8 cellular contexts compared by ENCODE assay signal in genomic region chr5:168706655-168707069, GRCh38.
DNase-seq lines count a peak whose midpoint lies in the region; ATAC-seq, FAIRE-seq and TF ChIP-seq lines count a peak whose summit lies in the region.

No MANE protein-coding gene starts in this region.

- POLR2A ChIA-PET in SK-N-SH (lab: Yijun Ruan, JAX), result interaction anchor here (0.7 to 1.0 kb wide), 2 partner anchors 116 to 131 kb away, joined by 3 read pairs; no protein-coding TSS in a partner anchor

- H3K9ac ChIP-seq in SK-N-SH, result no peak overlapping the region

- no peak overlapping the region for H3K4me2 ChIP-seq in DOHH2 (ENCODE audit: low read length)
- H3K4me2 ChIP-seq in SK-N-SH, result no peak overlapping the region

- H3K36me3 ChIP-seq in DOHH2 (ENCODE audit: control insufficient read depth, low read length) (no peaks in the 10 kb centered on the region), SK-N-SH (replicated peaks in 1 of 2; ENCODE audit: control insufficient read depth in 1 of 2, insufficient read depth in 2 of 2, low read length in 1 of 2) (peaks cover 2 to 85% of the 10 kb centered on the region in 2 experiments)

- H3K27ac ChIP-seq in DOHH2 (ENCODE audit: low read depth, low read length) (no peak overlapping the region), SK-N-SH (ENCODE audit: low read depth in 2 of 2, low read length in 1 of 2) (peak overlapping the region in 1 of 2 experiments; percentile 61; a peak in 2 of 4 replicates)

- H3K4me3 ChIP-seq in DOHH2 (ENCODE audit: low read length) (no peak overlapping the region), SK-N-SH (ENCODE audit: low read depth in 2 of 2, low read length in 1 of 2) (no peak overlapping the region), fibroblast of villous mesenchyme (ENCODE audit: low read depth, low read length) (no peak overlapping the region)

- no peak for TF ChIP-seq EP300 in SK-N-SH (IDR thresholded peaks at IDR 0.05; ENCODE audit: borderline replicate concordance in 1 of 2, low read depth in 1 of 2, low read length in 1 of 2)

- WGBS in SK-N-SH (ENCODE audit: low lambda C conversion rate), result 84% methylated on average over 5 of the region's 5 CpGs

- no peaks in the 10 kb centered on the region for H3K79me2 ChIP-seq in DOHH2 (ENCODE audit: control insufficient read depth, low read length)
- no peaks in the 10 kb centered on the region for H3K79me2 ChIP-seq in SK-N-SH (ENCODE audit: insufficient read depth)

- H3K4me1 ChIP-seq in DOHH2 (ENCODE audit: control insufficient read depth, low read length), result no peaks in the 10 kb centered on the region
- H3K4me1 ChIP-seq in SK-N-SH (ENCODE audit: control insufficient read depth in 1 of 2, insufficient read depth in 2 of 2, low read depth in 1 of 2, low read length in 1 of 2), result peaks cover 0 to 20% of the 10 kb centered on the region in 2 experiments; a peak in 3 of 4 replicates

- TF ChIP-seq POLR2A in GM12892 (IDR thresholded peaks at IDR 0.05; ENCODE audit: low read depth, low read length), result no peak

- TF ChIP-seq CTCF in DOHH2 (IDR thresholded peaks at IDR 0.05; ENCODE audit: low read depth, low read length, poor library complexity, severe bottlenecking) (peak; percentile 32), SK-N-SH (IDR thresholded peaks at IDR 0.05) (peak; percentile 67), fibroblast of villous mesenchyme (IDR thresholded peaks at IDR 0.05; ENCODE audit: insufficient read depth, low read depth, low read length) (peak; percentile 66)

- no peaks in the 10 kb centered on the region for H4K20me1 ChIP-seq in DOHH2 (ENCODE audit: control insufficient read depth, insufficient read depth, low read depth, low read length)
- no peaks in the 10 kb centered on the region for H4K20me1 ChIP-seq in SK-N-SH (ENCODE audit: insufficient read depth)

- H2AFZ ChIP-seq in SK-N-SH (ENCODE audit: low read depth), result no peak overlapping the region

- H3K9me3 ChIP-seq in DOHH2 (ENCODE audit: control insufficient read depth, insufficient read depth, low read length) (no peaks in the 10 kb centered on the region), SK-N-SH (no peaks in the 10 kb centered on the region)

- FAIRE-seq in GM12892 (lab: Jason Lieb, UNC), result no peak

- DNase-seq in SK-N-SH (peak; percentile 43), fibroblast of villous mesenchyme (ENCODE audit: low read depth) (peak; percentile 41), pons (ENCODE audit: low spot score) (peak; percentile 74), GM12892 (ENCODE audit: insufficient read length) (no peak), NCI-H2029 treated with DMSO at 0.1 percent for 48 hours (lab: John Stamatoyannopoulos, UW) (no peak)

- ATAC-seq in HG02870 (IDR thresholded peaks at IDR 0.05; ENCODE audit: unreplicated experiment), result peak; percentile 56
- no peak for ATAC-seq in HG02623 (IDR thresholded peaks at IDR 0.05; ENCODE audit: unreplicated experiment)

- H3K9me2 ChIP-seq in DOHH2 (replicated peaks; ENCODE audit: control insufficient read depth, low read length) (no peaks in the 10 kb centered on the region), SK-N-SH (no peaks in the 10 kb centered on the region)

- TF ChIP-seq RAD21 in SK-N-SH (IDR thresholded peaks at IDR 0.05; ENCODE audit: low read length), result peak; percentile 65

- H3F3A ChIP-seq in DOHH2 (ENCODE audit: control insufficient read depth, insufficient read depth) (no peaks in the 10 kb centered on the region), SK-N-SH (replicated peaks; ENCODE audit: insufficient read depth) (peaks cover under 1% of the 10 kb centered on the region)

- CTCF ChIA-PET in SK-N-SH (lab: Yijun Ruan, JAX), result interaction anchor here (0.6 to 2.1 kb wide), 21 partner anchors 9 to 308 kb away, joined by 3 to 10 read pairs (median 4); no protein-coding TSS in a partner anchor

- no peaks in the 10 kb centered on the region for H3K27me3 ChIP-seq in DOHH2 (ENCODE audit: control insufficient read depth, low read length)
- H3K27me3 ChIP-seq in SK-N-SH (ENCODE audit: insufficient read depth), result no peaks in the 10 kb centered on the region

TF ChIP-seq in SK-N-SH, 30 proteins besides CTCF, POLR2A, EP300 and RAD21:
- no peak for TF ChIP-seq MEF2A (IDR thresholded peaks at IDR 0.05; ENCODE audit: borderline replicate concordance, low read depth)
- TF ChIP-seq SMC3 (IDR thresholded peaks at IDR 0.05; ENCODE audit: low read depth, low read length), result 0 out of 2 replicates have a peak, but pooled peaks have one; percentile 18

Comparison
In these comparisons a context has a peak if more than half of its experiments do, and no peak if none do; other contexts are left out.
1. DNase-seq: peak in SK-N-SH (single experiment), fibroblast of villous mesenchyme (single experiment) and pons (single experiment); none in GM12892 (single experiment) and NCI-H2029 treated with DMSO at 0.1 percent for 48 hours (single experiment).
2. Peak in every context shown above with its lines, with median percentiles within 50 percentile points of each other: CTCF ChIP-seq.